In the genomic region with DNA sequence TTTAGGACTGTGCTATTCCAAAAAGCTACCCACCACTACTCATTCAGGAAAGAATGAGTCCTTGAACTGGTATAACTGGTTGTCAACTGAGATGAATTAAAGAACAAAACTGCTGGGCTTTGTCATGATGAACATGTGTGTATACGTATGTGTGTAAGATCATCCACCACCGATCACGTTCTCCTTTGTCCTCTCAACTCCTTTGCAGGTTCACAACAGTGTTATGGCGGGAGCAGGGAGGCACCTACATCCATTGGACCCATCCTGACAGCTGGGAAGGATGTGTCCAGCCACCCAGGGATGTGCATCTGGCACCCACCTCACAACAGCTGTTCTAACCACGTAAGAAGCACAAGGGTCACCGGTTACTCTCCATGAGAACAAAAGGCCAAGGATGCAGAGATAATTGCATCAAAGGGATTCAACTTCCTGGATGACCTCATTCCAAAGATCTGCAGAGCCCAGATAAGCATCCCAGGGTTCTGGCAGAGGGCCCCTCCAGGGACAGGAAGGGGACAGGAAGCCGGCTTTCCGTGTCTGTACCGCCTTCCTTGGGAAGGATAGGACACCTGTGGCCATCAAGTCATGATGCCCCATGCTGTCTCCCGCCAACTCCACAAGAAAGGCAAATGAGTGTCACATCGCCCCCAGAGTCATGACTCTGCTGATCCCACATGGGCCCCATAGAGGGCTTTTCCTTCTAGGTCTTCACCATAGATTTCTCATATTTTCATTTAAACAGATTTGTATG, we compare ENCODE assay signal across 8 cellular contexts.
A peak's percentile ranks its signal among the peaks of the same experiment; 100 is the strongest.
DNase-seq lines count a peak whose midpoint lies in the region; ATAC-seq and TF ChIP-seq lines count a peak whose summit lies in the region.
"Had no signal": no experiment of that assay in that cellular context is flagged by ENCODE, and none has a peak within 500 bp of the region (broad histone marks: within the 10 kb centered on the region; RNA-seq: fewer than 3 reads in every experiment).

No MANE protein-coding gene starts in this region.

- H3K4me1 ChIP-seq in left ventricle myocardium inferior = peaks cover 5% of the 10 kb centered on the region

- peaks cover 0 to 3% of the 10 kb centered on the region in 2 donors for H3K4me1 Mint-ChIP-seq in effector memory CD8-positive, alpha-beta T cell (ENCODE audit: low read depth in 2 of 2)
- H3K4me1 Mint-ChIP-seq in osteocyte (ENCODE audit: unreplicated experiment) = peaks cover 3% of the 10 kb centered on the region

- in situ Hi-C loops in GM13976 (cut with MboI; ENCODE audit: low sequenced_read_pairs, unreplicated experiment) = no loop called here

- no peaks in the 10 kb centered on the region for H3K9me3 Mint-ChIP-seq in effector memory CD8-positive, alpha-beta T cell
- H3K9me3 Mint-ChIP-seq in osteocyte (ENCODE audit: unreplicated experiment) = no peaks in the 10 kb centered on the region

- ATAC-seq in effector memory CD8-positive, alpha-beta T cell (replicated peaks) = no peak

- no peak overlapping the region for H3K4me3 Mint-ChIP-seq in effector memory CD8-positive, alpha-beta T cell
- H3K4me3 Mint-ChIP-seq in osteocyte (ENCODE audit: unreplicated experiment) = no peak overlapping the region

- peaks cover 4% of the 10 kb centered on the region for H3K9me3 ChIP-seq in left ventricle myocardium inferior (replicated peaks)

- DNase-seq in HS-5 (ENCODE audit: low read depth) (peak; percentile 71), T1000 (lab: John Stamatoyannopoulos, UW) (peak; percentile 4), left ventricle myocardium inferior (peak; percentile 16), osteocyte (ENCODE audit: extremely low spot score, unreplicated experiment) (no peak), GM13976 (ENCODE audit: low spot score) (no peak)
- DNase-seq in effector memory CD8-positive, alpha-beta T cell = no peak
- DNase-seq: activated T-cell treated with anti-CD3 and anti-CD28 coated beads, Interleukin-2, amount 50 U/mL, for 48 hours had no signal

- intact Hi-C loops in left ventricle myocardium inferior (cut with micrococcal nuclease) = no loop called here

- H3K27me3 ChIP-seq in left ventricle myocardium inferior (ENCODE audit: low read depth) = no peaks in the 10 kb centered on the region

- H3K27ac ChIP-seq in left ventricle myocardium inferior (replicated peaks) (peak overlapping the region; percentile 60), skin epidermis (peak overlapping the region in 15 of 21 experiments; percentile 11 to 71 (median 45))

- peaks cover 0 to 18% of the 10 kb centered on the region in 2 donors for H3K27me3 Mint-ChIP-seq in effector memory CD8-positive, alpha-beta T cell
- no peaks in the 10 kb centered on the region for H3K27me3 Mint-ChIP-seq in osteocyte (ENCODE audit: unreplicated experiment)

- H3K36me3 ChIP-seq in left ventricle myocardium inferior = no peaks in the 10 kb centered on the region

- TF ChIP-seq CTCF in left ventricle myocardium inferior (IDR thresholded peaks at IDR 0.05; ENCODE audit: borderline replicate concordance) (no peak), osteocyte (IDR thresholded peaks at IDR 0.05) (no peak), GM13976 (IDR thresholded peaks at IDR 0.05; ENCODE audit: borderline replicate concordance, control extremely low read depth, extremely low read depth, insufficient read depth, missing control alignments) (no peak)

- H3K36me3 Mint-ChIP-seq in effector memory CD8-positive, alpha-beta T cell (ENCODE audit: insufficient read depth) = no peaks in the 10 kb centered on the region
- no peaks in the 10 kb centered on the region for H3K36me3 Mint-ChIP-seq in osteocyte (ENCODE audit: unreplicated experiment)

- no peak overlapping the region for H3K27ac Mint-ChIP-seq in effector memory CD8-positive, alpha-beta T cell
- no peak overlapping the region for H3K27ac Mint-ChIP-seq in osteocyte (ENCODE audit: unreplicated experiment)

- H3K4me3 ChIP-seq in left ventricle myocardium inferior = no peak overlapping the region
- no peak overlapping the region for H3K4me3 ChIP-seq in skin epidermis

Comparison
In these comparisons a context has a peak if more than half of its experiments do, and no peak if none do; other contexts are left out.
1. DNase-seq: peak in HS-5 (single experiment), T1000 (single experiment) and left ventricle myocardium inferior (single experiment); none in effector memory CD8-positive, alpha-beta T cell (0 of 3), osteocyte (single experiment) and GM13976 (single experiment).